Comparison of ENCODE assay signal across 9 cellular contexts in genomic region chr1:151372411-151372934, GRCh38. TPM values are rescaled to one million over a fixed set of nuclear protein-coding genes. Genes with fewer than 3 reads are reported as not detected.
A peak's percentile ranks its signal among the peaks of the same experiment; 100 is the strongest.
DNase-seq lines count a peak whose midpoint lies in the region; ATAC-seq and TF ChIP-seq lines count a peak whose summit lies in the region.
"Had no signal": no experiment of that assay in that cellular context is flagged by ENCODE, and none has a peak within 500 bp of the region (broad histone marks: within the 10 kb centered on the region; RNA-seq: fewer than 3 reads in every experiment).

Gene SELENBP1 (minus strand): TSS chr1:151372705. CDS start chr1:151372641, 64 bp downstream.

- H3K27ac ChIP-seq in muscle layer of colon (ENCODE audit: low read depth, low read length) = peak within 1 kb of the TSS; percentile 89

- H3K36me3 ChIP-seq in H7 (replicated peaks; ENCODE audit: control insufficient read depth, insufficient read depth, low read length) (no peaks in the 10 kb centered on the region), muscle layer of colon (ENCODE audit: insufficient read depth, low read length) (peaks cover 21% of the 10 kb centered on the region)

- H3K9ac ChIP-seq in muscle layer of colon (ENCODE audit: low read length) = peak within 1 kb of the TSS; percentile 36

- POLR2A ChIA-PET in GM10248 (lab: Yijun Ruan, JAX) = no interaction called here

- H3K27me3 ChIP-seq in H7 (ENCODE audit: control insufficient read depth, insufficient read depth, low read length) = no peaks in the 10 kb centered on the region
- H3K27me3 ChIP-seq in muscle layer of colon (ENCODE audit: control insufficient read depth in 1 of 2, insufficient read depth in 2 of 2, low read length in 2 of 2) = no peaks in the 10 kb centered on the region

- DNase-seq in H7 (peak; percentile 79), fibroblast of gingiva (ENCODE audit: low read depth) (peak; percentile 85), GM10248 (ENCODE audit: extremely low spot score) (no peak), SKM-1 treated with dmso at 0.1 percent for 144 hours (lab: John Stamatoyannopoulos, UW; ENCODE audit: unreplicated experiment) (no peak)
- no peak for DNase-seq in stimulated activated CD4-positive, alpha-beta T cell treated with anti-CD3 and anti-CD28 coated beads, Interleukin-1b, Interleukin-23, amount 100 ng/mL, for 48 hours

- ATAC-seq in HG02840 (IDR thresholded peaks at IDR 0.05; ENCODE audit: low FRiP score, unreplicated experiment) = no peak

- peak within 1 kb of the TSS; percentile 47 for H3K4me3 ChIP-seq in H7 (ENCODE audit: insufficient read depth, low read depth, low read length)
- H3K4me3 ChIP-seq in muscle layer of colon (ENCODE audit: low read depth in 1 of 2, low read length in 2 of 2) = peak within 1 kb of the TSS; percentile 49 to 64

- peaks cover 32% of the 10 kb centered on the region for H3K4me1 ChIP-seq in muscle layer of colon (ENCODE audit: insufficient read depth, low read length)

- H3K9me3 ChIP-seq in muscle layer of colon (ENCODE audit: low read length) = no peaks in the 10 kb centered on the region

- TF ChIP-seq CTCF in GM10248 (IDR thresholded peaks at IDR 0.05; ENCODE audit: control extremely low read depth, extremely low read depth, low read depth, missing control alignments) = no peak

- CTCF ChIA-PET in GM10248 (lab: Yijun Ruan, JAX) = interaction anchor here (1.2 kb wide), 1 partner anchor 12 kb away, joined by 4 read pairs; no protein-coding TSS in a partner anchor

TF ChIP-seq in PFSK-1, 5 proteins besides CTCF, POLR2A, EP300 and RAD21:
- TF ChIP-seq REST (IDR thresholded peaks at IDR 0.05; ENCODE audit: insufficient read depth in 1 of 2, low read depth in 2 of 2, low read length in 2 of 2) = no peak; a peak in 2 of 4 replicates
- no peak for TF ChIP-seq SIN3A (IDR thresholded peaks at IDR 0.05; ENCODE audit: borderline replicate concordance, insufficient read depth, low read length)
- peak; percentile 70 for TF ChIP-seq FOXP2 (optimal IDR thresholded peaks at IDR 0.05; ENCODE audit: borderline replicate concordance, extremely low read depth, extremely low read length, insufficient read depth)
- no peak; the same call in 1 of the 2 replicates for TF ChIP-seq TAF1 (IDR thresholded peaks at IDR 0.05; ENCODE audit: borderline replicate concordance, insufficient read depth, low read length)
- peak; percentile 98 for TF ChIP-seq POLR2AphosphoS5 (IDR thresholded peaks at IDR 0.05; ENCODE audit: low read depth, low read length)

RNA-seq across cellular contexts. Expression of gene SELENBP1, which starts in this region (rescaled TPM):
- total RNA-seq in H7 (2014; rRNA removed; shearing (Covaris generic)) = 36.9 and 41.9 TPM in 2 replicates
- polyA plus RNA-seq in PFSK-1 (2012; ENCODE audit: insufficient read length, low read depth) = 51.8 TPM
- polyA plus RNA-seq: IgD-negative memory B cell had no signal

Comparison
In these comparisons a context has a peak if more than half of its experiments do, and no peak if none do; other contexts are left out.
1. DNase-seq: peak in H7 (single experiment) and fibroblast of gingiva (single experiment); none in GM10248 (single experiment), stimulated activated CD4-positive, alpha-beta T cell treated with anti-CD3 and anti-CD28 coated beads, Interleukin-1b, Interleukin-23, amount 100 ng/mL, for 48 hours (single experiment) and SKM-1 treated with dmso at 0.1 percent for 144 hours (single experiment).